9 cellular contexts compared by ENCODE assay signal in the genomic region with DNA sequence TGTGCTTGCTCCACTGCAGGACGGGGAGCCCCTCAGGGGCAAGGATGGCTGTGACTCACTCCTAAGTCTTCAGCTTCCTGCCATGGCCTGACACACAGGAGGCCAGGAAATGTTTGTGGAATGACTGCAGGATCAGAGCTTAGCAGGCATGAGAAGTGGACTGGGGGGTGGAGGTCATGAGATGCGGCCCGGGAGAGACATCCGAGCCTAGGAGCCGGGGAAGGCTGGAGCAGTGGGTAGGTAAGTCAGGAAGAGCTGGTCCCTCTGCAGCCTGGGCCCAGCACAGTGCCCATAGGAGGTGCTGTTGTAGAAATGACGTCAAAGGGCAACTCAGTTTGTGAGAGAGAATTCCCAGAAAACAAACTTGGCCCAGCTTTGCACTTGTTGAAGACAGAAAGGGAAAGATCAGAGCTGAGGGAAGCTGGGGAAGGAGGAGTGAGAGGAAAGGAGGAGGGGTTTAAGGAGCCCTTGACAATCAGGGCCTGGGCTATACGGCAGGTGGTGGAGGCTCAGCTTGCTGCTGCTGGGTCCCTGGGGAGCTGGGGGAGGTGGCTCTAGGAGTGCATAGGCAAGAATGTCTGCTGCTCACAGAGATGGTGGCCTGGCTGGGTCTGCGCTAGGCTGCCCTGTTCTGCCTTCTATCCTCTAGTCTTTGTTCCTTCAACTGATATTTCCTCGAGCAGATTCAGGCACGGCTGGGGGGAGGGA. TPM values are rescaled to one million over a fixed set of nuclear protein-coding genes. Genes with fewer than 3 reads are reported as not detected.
DNase-seq lines count a peak whose midpoint lies in the region; ATAC-seq and TF ChIP-seq lines count a peak whose summit lies in the region.
"Had no signal": no experiment of that assay in that cellular context is flagged by ENCODE, and none has a peak within 500 bp of the region (broad histone marks: within the 10 kb centered on the region; RNA-seq: fewer than 3 reads in every experiment).

No MANE protein-coding gene starts in this region.

- H3K9me2 ChIP-seq in PC-9 (ENCODE audit: insufficient read depth) = no peaks in the 10 kb centered on the region

- no peak overlapping the region for H3K27ac Mint-ChIP-seq in T-helper 2 cell treated with Interferon-gamma antibody and Interleukin-4, amounts not matched to agents 5 μg/mL and 100 μg/mL, for 36 hours

- H2AFZ ChIP-seq in PC-9 = no peak overlapping the region

- H3K9me3 Mint-ChIP-seq in T-helper 2 cell treated with Interferon-gamma antibody and Interleukin-4, amounts not matched to agents 5 μg/mL and 100 μg/mL, for 36 hours = no peaks in the 10 kb centered on the region

- peaks cover 29% of the 10 kb centered on the region for H3K36me3 Mint-ChIP-seq in T-helper 2 cell treated with Interferon-gamma antibody and Interleukin-4, amounts not matched to agents 5 μg/mL and 100 μg/mL, for 36 hours (ENCODE audit: low read depth)

- peak overlapping the region; percentile 56 for H3K4me2 ChIP-seq in PC-9

- intact Hi-C loops in PC-9 (cut with micrococcal nuclease; ENCODE audit: unreplicated experiment) = loop anchor here (5.0 kb wide), 1 partner anchor 129 kb away; a partner anchor contains a TSS
- intact Hi-C loops in sciatic nerve (cut with DNase I) = no loop called here

- peaks cover 26% of the 10 kb centered on the region for H3F3A ChIP-seq in PC-9 (ENCODE audit: insufficient read depth, low read depth)

- peak; percentile 54 for ATAC-seq in GM18502 (IDR thresholded peaks at IDR 0.05; ENCODE audit: poor library complexity, unreplicated experiment)
- peak; percentile 57 for ATAC-seq in HG03175 (IDR thresholded peaks at IDR 0.05; ENCODE audit: unreplicated experiment)
- ATAC-seq in esophagus mucosa = peak; percentile 44
- ATAC-seq in sciatic nerve = peak; percentile 70
- ATAC-seq in GM21526 (IDR thresholded peaks at IDR 0.05; ENCODE audit: low FRiP score, unreplicated experiment) = no peak

- H3K79me2 ChIP-seq in PC-9 (ENCODE audit: low read depth) = no peaks in the 10 kb centered on the region

- H3K27me3 Mint-ChIP-seq in T-helper 2 cell treated with Interferon-gamma antibody and Interleukin-4, amounts not matched to agents 5 μg/mL and 100 μg/mL, for 36 hours (ENCODE audit: low read depth) = no peaks in the 10 kb centered on the region

- TF ChIP-seq CTCF in AG09319 (IDR thresholded peaks at IDR 0.05; ENCODE audit: low read depth, low read length) (peak; percentile 32), PC-9 (conservative IDR thresholded peaks at IDR 0.05) (peak; percentile 40; the same call in 1 of the 2 replicates)

- no peaks in the 10 kb centered on the region for H3K36me3 ChIP-seq in PC-9 (ENCODE audit: low read depth)
- H3K36me3 ChIP-seq: neutrophil had no signal

- no peaks in the 10 kb centered on the region for H4K20me1 ChIP-seq in PC-9 (ENCODE audit: insufficient read depth)

- DNase-seq in AG09319 (ENCODE audit: extremely low read depth, low read depth) (peak; percentile 82), PC-9 (peak; percentile 49 to 91), sciatic nerve (ENCODE audit: low spot score) (no peak)
- DNase-seq in T-helper 2 cell treated with Interferon-gamma antibody and Interleukin-4, amounts not matched to agents 5 μg/mL and 100 μg/mL, for 36 hours (ENCODE audit: low spot score) = no peak

- peak overlapping the region; percentile 72 for H3K27ac ChIP-seq in PC-9
- H3K27ac ChIP-seq: neutrophil had no signal

- no TSS peak for BruUV-seq in PC-9 (replicated peaks; lab: Mats Ljungman, UMichigan)

- CTCF ChIA-PET in PC-9 (lab: Charles Lee) = interaction anchor here (0.5 to 1.0 kb wide), 4 partner anchors 63 to 895 kb away, joined by 3 to 7 read pairs (median 4); no protein-coding TSS in a partner anchor

- POLR2A ChIA-PET in PC-9 (lab: Charles Lee; ENCODE audit: unreplicated experiment) = interaction anchor here (0.7 kb wide), 1 partner anchor 59 kb away, joined by 3 read pairs; no protein-coding TSS in a partner anchor

- H3K4me1 Mint-ChIP-seq in T-helper 2 cell treated with Interferon-gamma antibody and Interleukin-4, amounts not matched to agents 5 μg/mL and 100 μg/mL, for 36 hours (ENCODE audit: low read depth) = peaks cover 12% of the 10 kb centered on the region

- no peak overlapping the region; the same call in 1 of the 2 replicates for H3K4me3 ChIP-seq in PC-9

- H3K4me1 ChIP-seq in PC-9 (replicated peaks; ENCODE audit: insufficient read depth) = peaks cover 27% of the 10 kb centered on the region

- H3K9me3 ChIP-seq in PC-9 (ENCODE audit: insufficient read depth, low read depth) = no peaks in the 10 kb centered on the region
- H3K9me3 ChIP-seq: neutrophil had no signal

- H3K4me3 Mint-ChIP-seq in T-helper 2 cell treated with Interferon-gamma antibody and Interleukin-4, amounts not matched to agents 5 μg/mL and 100 μg/mL, for 36 hours = no peak overlapping the region

- H3K27me3 ChIP-seq in PC-9 (ENCODE audit: insufficient read depth, low read depth) = no peaks in the 10 kb centered on the region
- H3K27me3 ChIP-seq: neutrophil had no signal

RNA-seq across cellular contexts. Expression of a gene that starts 18.5 kb away (rescaled TPM):
- total RNA-seq in PC-9 (2021) (2.9 and 3.5 TPM in 2 replicates), esophagus mucosa (1.00 TPM), sciatic nerve (5.6 TPM)

RNA-seq across cellular contexts. Expression of a gene that starts 37.8 kb away (rescaled TPM):
- total RNA-seq in PC-9 (2021) (19.4 and 21.6 TPM in 2 replicates), esophagus mucosa (9.7 TPM), sciatic nerve (13.2 TPM)

RNA-seq across cellular contexts. Expression of a gene that starts 43.8 kb away (rescaled TPM):
- total RNA-seq in PC-9 (2021) (0.96 and 1.1 TPM in 2 replicates), esophagus mucosa (0.32 TPM), sciatic nerve (9.2 TPM)

Comparison
In these comparisons a context has a peak if more than half of its experiments do, and no peak if none do; other contexts are left out.
1. DNase-seq: peak in AG09319 (single experiment) and PC-9 (2 of 2); none in sciatic nerve (single experiment) and T-helper 2 cell treated with Interferon-gamma antibody and Interleukin-4, amounts not matched to agents 5 μg/mL and 100 μg/mL, for 36 hours (single experiment).